8 cellular contexts compared by ENCODE assay signal in the genomic region with DNA sequence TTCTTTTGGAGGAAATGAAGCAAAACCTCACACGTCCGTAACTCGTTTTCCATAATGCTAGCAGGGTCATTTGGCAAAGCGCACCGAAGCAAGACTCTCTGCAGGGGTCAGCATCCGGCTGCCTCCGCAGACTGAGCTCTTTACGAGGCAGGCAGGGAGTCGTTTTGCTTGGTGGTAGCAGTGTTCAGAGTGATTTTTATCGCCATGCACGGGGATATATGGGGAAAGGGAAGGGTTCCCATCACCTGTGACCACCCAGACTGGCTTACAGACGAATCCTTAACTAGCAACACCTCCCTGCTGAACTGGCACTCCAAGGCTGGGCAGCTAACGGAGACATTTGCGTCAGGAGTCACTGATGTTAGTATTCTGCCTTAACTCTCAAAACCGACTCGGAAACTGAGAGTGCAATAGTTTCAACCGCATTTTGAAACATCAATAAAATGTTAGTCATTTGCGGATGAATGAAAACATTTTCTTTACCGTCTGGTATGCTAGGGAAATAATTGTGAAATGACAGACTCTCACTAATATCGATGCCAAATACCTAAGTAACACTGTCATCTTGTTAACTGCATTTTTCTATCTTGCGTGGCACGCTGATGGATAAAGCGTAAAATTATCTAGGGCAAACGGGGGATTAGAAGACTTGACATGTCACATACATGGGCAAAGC. TPM values are rescaled to one million over a fixed set of nuclear protein-coding genes. Genes with fewer than 3 reads are reported as not detected.
DNase-seq lines count a peak whose midpoint lies in the region; ATAC-seq and TF ChIP-seq lines count a peak whose summit lies in the region.

No MANE protein-coding gene starts in this region.

- no peaks in the 10 kb centered on the region for H3K36me3 ChIP-seq in endocrine pancreas (ENCODE audit: control insufficient read depth, insufficient read depth, low read length)

- H3K9me3 ChIP-seq in endocrine pancreas (ENCODE audit: control insufficient read depth, low read length), result no peaks in the 10 kb centered on the region

- peak; percentile 27; the same call in 1 of the 2 replicates for TF ChIP-seq EP300 in Ishikawa (IDR thresholded peaks at IDR 0.05; ENCODE audit: borderline replicate concordance)

- peak; percentile 23 for TF ChIP-seq RAD21 in Ishikawa (IDR thresholded peaks at IDR 0.05; ENCODE audit: low read depth)

- H3K4me1 ChIP-seq in endocrine pancreas (ENCODE audit: control insufficient read depth, insufficient read depth, low read length), result peaks cover 4% of the 10 kb centered on the region

- H3K9ac ChIP-seq in endocrine pancreas (ENCODE audit: control insufficient read depth, insufficient read depth, low read length), result peak overlapping the region; percentile 77

- peak; percentile 41 for ATAC-seq in GM21825 (IDR thresholded peaks at IDR 0.05; ENCODE audit: unreplicated experiment)

- H3K27ac ChIP-seq in temporal lobe (ENCODE audit: low read depth, low read length), result peak overlapping the region; percentile 99

- peak overlapping the region; percentile 87 for H3K4me3 ChIP-seq in endocrine pancreas (ENCODE audit: control insufficient read depth, insufficient read depth, low read length)

- DNase-seq in NCI-H2029 (lab: John Stamatoyannopoulos, UW) (peak; percentile 53), NCI-H2029 treated with DMSO at 0.1 percent for 48 hours (lab: John Stamatoyannopoulos, UW) (no peak), SK-N-DZ (ENCODE audit: low spot score) (peak; percentile 76), medulla oblongata (ENCODE audit: extremely low spot score) (peak; percentile 84)

- H3K27me3 ChIP-seq in endocrine pancreas (ENCODE audit: control insufficient read depth, insufficient read depth, low read length), result no peaks in the 10 kb centered on the region

TF ChIP-seq in Ishikawa, 13 proteins besides CTCF, POLR2A, EP300 and RAD21:
- TF ChIP-seq CREB1 (IDR thresholded peaks at IDR 0.05; ENCODE audit: low read depth), result no peak
- TF ChIP-seq EGR1 (IDR thresholded peaks at IDR 0.05), result no peak
- TF ChIP-seq NFIC (IDR thresholded peaks at IDR 0.05), result peak; percentile 13; the same call in 1 of the 2 replicates
- peak; percentile 80 for TF ChIP-seq TEAD4 (IDR thresholded peaks at IDR 0.05)

RNA-seq across cellular contexts. Expression of a gene that starts 2.2 kb away (rescaled TPM):
- 2.0 and 2.4 TPM in 2 replicates for polyA plus RNA-seq in SK-N-DZ (2014; cell fraction: cytosol; rRNA removed)
- 0.84 and 0.96 TPM in 2 replicates for polyA plus RNA-seq in SK-N-DZ (2014; cell fraction: nucleus; rRNA removed)
- 47.5 TPM for total RNA-seq in temporal lobe
